Comparison of ENCODE assay signal across 11 cellular contexts in the genomic region with DNA sequence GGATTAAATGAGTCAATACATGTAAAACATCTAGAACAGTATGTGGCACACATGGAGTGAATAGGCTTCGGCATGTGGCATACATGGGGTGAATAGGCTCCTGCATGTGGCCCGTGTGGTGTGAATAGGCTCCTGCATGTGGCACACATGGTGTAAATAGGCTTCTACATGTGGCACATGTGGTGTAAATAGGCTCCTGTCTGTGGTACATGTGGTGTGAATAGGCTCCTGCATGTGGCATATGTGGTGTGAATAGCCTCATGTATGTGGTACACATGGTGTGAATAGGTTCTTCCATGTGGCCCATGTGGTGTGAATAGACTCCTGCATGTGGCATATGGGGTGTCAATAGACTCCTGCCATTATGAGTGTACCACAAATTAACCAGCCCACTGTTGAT.
"Had no signal": no experiment of that assay in that cellular context is flagged by ENCODE, and none has a peak within 500 bp of the region (broad histone marks: within the 10 kb centered on the region; RNA-seq: fewer than 3 reads in every experiment).

No MANE protein-coding gene starts in this region.

- DNase-seq: GM23248, GOT3, H7, H9, HCEC 1CT, HFFc6 had no signal

- H3K4me2 ChIP-seq: GM23338 had no signal

- H3K9me3 ChIP-seq: HAP-1 had no signal

- H3K36me3 ChIP-seq: HAP-1 had no signal

- ATAC-seq: GM23338, HCT116 had no signal

- H3K4me3 ChIP-seq: GM23248, GM23338, HAP-1 had no signal

- H3K9ac ChIP-seq: GM23248 had no signal

- H3K27ac ChIP-seq: GM23248 had no signal

- H3K4me1 ChIP-seq: HAP-1 had no signal

- H2AFZ ChIP-seq: GM23248, GM23338 had no signal

- FAIRE-seq: H1, H54 had no signal
